ENCODE assay signal across 10 cellular contexts in the genomic region with DNA sequence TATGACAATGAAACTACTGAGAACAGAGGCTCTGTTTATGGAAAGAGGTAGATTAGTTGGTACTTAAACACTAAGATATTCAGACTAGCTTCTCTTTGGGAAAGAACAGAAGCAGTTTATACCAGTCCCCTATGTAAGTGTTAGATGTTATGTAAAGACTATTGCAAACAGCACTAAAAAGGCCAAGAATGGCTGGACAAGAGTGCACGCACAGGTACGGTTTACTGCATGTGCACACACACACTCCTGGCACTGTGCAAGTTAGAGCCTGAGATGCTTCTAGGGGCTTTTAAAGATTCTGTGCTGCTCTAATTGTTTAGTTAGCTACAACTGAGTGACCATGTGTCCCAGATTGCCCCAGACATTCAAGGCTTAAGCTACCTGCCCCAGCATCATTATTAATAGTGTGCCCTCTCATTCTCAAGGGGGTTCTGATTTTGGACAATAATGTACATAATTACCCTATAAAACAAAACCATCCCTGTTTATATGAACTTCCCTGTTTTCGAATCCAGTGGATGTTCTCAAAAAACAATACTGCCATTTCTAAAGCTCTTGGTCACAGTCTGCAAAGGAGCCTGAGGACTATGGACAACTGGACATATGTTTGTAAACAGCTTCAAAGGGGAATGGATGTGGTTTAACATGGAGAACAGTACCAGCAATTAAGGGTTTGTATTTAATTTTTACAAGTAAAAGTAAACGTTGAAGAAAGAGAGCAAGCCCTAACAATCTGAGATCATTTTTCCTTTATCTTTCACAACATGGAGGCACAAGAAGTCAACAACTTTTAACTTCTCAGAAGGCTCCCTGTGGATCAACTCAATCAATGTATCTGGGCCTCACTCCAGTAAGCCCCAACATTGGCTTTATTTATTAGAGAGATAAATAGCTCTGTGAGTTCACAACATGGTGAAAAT. TPM values are rescaled to one million over a fixed set of nuclear protein-coding genes. Genes with fewer than 3 reads are reported as not detected.
DNase-seq lines count a peak whose midpoint lies in the region; ATAC-seq and TF ChIP-seq lines count a peak whose summit lies in the region.
"Had no signal": no experiment of that assay in that cellular context is flagged by ENCODE, and none has a peak within 500 bp of the region (broad histone marks: within the 10 kb centered on the region; RNA-seq: fewer than 3 reads in every experiment).

No MANE protein-coding gene starts in this region.

- ATAC-seq in Right ventricle myocardium inferior (no peak), body of pancreas (no peak), upper lobe of right lung (no peak), GM18511 (IDR thresholded peaks at IDR 0.05; ENCODE audit: unreplicated experiment) (no peak)

- 40 to 47% methylated on average over 4 of the region's 4 CpGs for WGBS in body of pancreas, 2 donors

- TF ChIP-seq CTCF in cardiac muscle cell (IDR thresholded peaks at IDR 0.05; ENCODE audit: low read depth, low read length) = no peak
- TF ChIP-seq CTCF in body of pancreas (IDR thresholded peaks at IDR 0.05) = no peak
- TF ChIP-seq CTCF in upper lobe of right lung (IDR thresholded peaks at IDR 0.05) = no peak
- TF ChIP-seq CTCF in GM13976 (IDR thresholded peaks at IDR 0.05; ENCODE audit: borderline replicate concordance, control extremely low read depth, extremely low read depth, insufficient read depth, missing control alignments) = no peak

- H3K4me3 ChIP-seq in cardiac muscle cell = peak overlapping the region; percentile 71
- no peak overlapping the region for H3K4me3 ChIP-seq in body of pancreas
- H3K4me3 ChIP-seq in upper lobe of right lung = peak overlapping the region; percentile 94

- H3K27me3 ChIP-seq in cardiac muscle cell (peaks cover 14% of the 10 kb centered on the region), body of pancreas (no peaks in the 10 kb centered on the region), upper lobe of right lung (no peaks in the 10 kb centered on the region)

- H3K36me3 ChIP-seq in cardiac muscle cell = no peaks in the 10 kb centered on the region
- H3K36me3 ChIP-seq in body of pancreas (replicated peaks in 1 of 2; ENCODE audit: insufficient read depth in 1 of 2, low read depth in 2 of 2) = no peaks in the 10 kb centered on the region
- H3K36me3 ChIP-seq in upper lobe of right lung = no peaks in the 10 kb centered on the region

- in situ Hi-C loops in GM13976 (cut with MboI; ENCODE audit: low sequenced_read_pairs, unreplicated experiment) = no loop called here

- intact Hi-C loops in Right ventricle myocardium inferior (cut with DNase I) = loop anchor here (10.0 kb wide), 1 partner anchor 519 kb away; no protein-coding TSS in a partner anchor
- intact Hi-C loops in body of pancreas (cut with DNase I) = no loop called here
- intact Hi-C loops in upper lobe of right lung (cut with DNase I) = no loop called here

- peak overlapping the region; percentile 70 for H3K27ac ChIP-seq in cardiac muscle cell
- peak overlapping the region; percentile 76 to 99 (median 98) for H3K27ac ChIP-seq in body of pancreas
- peak overlapping the region; percentile 94 for H3K27ac ChIP-seq in upper lobe of right lung

- DNase-seq in cardiac muscle cell (ENCODE audit: low read depth in 1 of 2, low spot score in 1 of 2) (no peak), Right ventricle myocardium inferior (ENCODE audit: missing footprints) (no peak), body of pancreas (no peak), midbrain (lab: John Stamatoyannopoulos, UW) (peak; percentile 48), upper lobe of right lung (no peak), LoVo (ENCODE audit: low spot score) (no peak), GM13976 (ENCODE audit: low spot score) (no peak)
- DNase-seq: effector CD4-positive, alpha-beta T cell; NCI-H526 treated with DMSO at 0.1 percent for 48 hours had no signal

- TF ChIP-seq POLR2A in body of pancreas (IDR thresholded peaks at IDR 0.05) = no peak

- H3K4me1 ChIP-seq in cardiac muscle cell (ENCODE audit: low read depth) (peaks cover 40% of the 10 kb centered on the region), body of pancreas (peaks cover 58% of the 10 kb centered on the region), upper lobe of right lung (peaks cover 42% of the 10 kb centered on the region)

- H3K9me3 ChIP-seq in cardiac muscle cell (ENCODE audit: low read depth) = no peaks in the 10 kb centered on the region
- no peaks in the 10 kb centered on the region for H3K9me3 ChIP-seq in body of pancreas
- no peaks in the 10 kb centered on the region for H3K9me3 ChIP-seq in upper lobe of right lung

RNA-seq across cellular contexts. Expression of a gene that starts 2.0 kb away (rescaled TPM):
- 10.3 and 20.4 TPM in 2 replicates for total RNA-seq in cardiac muscle cell
- 4.8 and 6.8 TPM in 2 replicates for polyA plus RNA-seq in cardiac muscle cell
- 52.2 TPM for total RNA-seq in Right ventricle myocardium inferior
- 10 to 100 TPM; 21.8 to 34.8 TPM for total RNA-seq in body of pancreas
- 44.9 TPM for total RNA-seq in upper lobe of right lung

Comparison
In these comparisons a context has a peak if more than half of its experiments do, and no peak if none do; other contexts are left out.
1. H3K4me3 ChIP-seq: peak in cardiac muscle cell (single experiment) and upper lobe of right lung (single experiment); none in body of pancreas (0 of 2).
2. Peak in every context shown above with its lines, with median percentiles within 50 percentile points of each other: H3K27ac ChIP-seq.